17 cellular contexts compared by ENCODE assay signal in genomic region chr6:10406556-10406955, GRCh38. TPM values are rescaled to one million over a fixed set of nuclear protein-coding genes. Genes with fewer than 3 reads are reported as not detected.
DNase-seq lines count a peak whose midpoint lies in the region; ATAC-seq and TF ChIP-seq lines count a peak whose summit lies in the region.
"Had no signal": no experiment of that assay in that cellular context is flagged by ENCODE, and none has a peak within 500 bp of the region (broad histone marks: within the 10 kb centered on the region; RNA-seq: fewer than 3 reads in every experiment).

No MANE protein-coding gene starts in this region.

- no peak for ATAC-seq in GM18873 (IDR thresholded peaks at IDR 0.05; ENCODE audit: low FRiP score, unreplicated experiment)
- ATAC-seq in HG02885 (IDR thresholded peaks at IDR 0.05; ENCODE audit: poor library complexity, unreplicated experiment), result no peak
- ATAC-seq in CD8-positive, alpha-beta T cell, result no peak
- ATAC-seq: right lobe of liver; stimulated activated memory B cell treated with anti-CD40 and anti-IgM and Interleukin-4, amounts not matched to agents 10 μg/mL and 1 μg/mL and 100 μg/mL, for 72 hours had no signal

- no peak overlapping the region for H3K27ac ChIP-seq in mesodermal cell (ENCODE audit: low read depth, low read length, severe bottlenecking)
- H3K27ac ChIP-seq in CD8-positive, alpha-beta T cell (ENCODE audit: low read depth, low read length), result no peak overlapping the region
- H3K27ac ChIP-seq: right lobe of liver, thyroid gland had no signal

- POLR2A ChIA-PET in CD8-positive, alpha-beta T cell (lab: Charles Lee), result no interaction called here

- H3K4me3 ChIP-seq in adipocyte (ENCODE audit: low read length) (no peak overlapping the region), mesodermal cell (ENCODE audit: extremely low read depth, insufficient read depth, low read length, poor library complexity, severe bottlenecking) (peak overlapping the region; percentile 12)
- H3K4me3 ChIP-seq in CD8-positive, alpha-beta T cell (ENCODE audit: low read depth, low read length), result no peak overlapping the region
- H3K4me3 ChIP-seq: right lobe of liver, thyroid gland had no signal

- peaks cover 57% of the 10 kb centered on the region for H3K27me3 ChIP-seq in adipocyte (replicated peaks; ENCODE audit: control insufficient read depth, insufficient read depth, low read length)
- H3K27me3 ChIP-seq in CD8-positive, alpha-beta T cell (ENCODE audit: insufficient read depth, low read length), result peaks cover 25% of the 10 kb centered on the region

- peak overlapping the region; percentile 99 for H3K4me3 Mint-ChIP-seq in HFFc6
- no peak overlapping the region for H3K4me3 Mint-ChIP-seq in CD8-positive, alpha-beta T cell
- H3K4me3 Mint-ChIP-seq: stimulated activated memory B cell treated with anti-CD40 and anti-IgM and Interleukin-4, amounts not matched to agents 10 μg/mL and 1 μg/mL and 100 μg/mL, for 72 hours had no signal

- H3K9ac ChIP-seq in adipocyte (ENCODE audit: low read length), result no peak overlapping the region

- H3K9me3 ChIP-seq in adipocyte (ENCODE audit: control insufficient read depth, low read length), result peaks cover 3% of the 10 kb centered on the region
- H3K9me3 ChIP-seq in mesodermal cell (ENCODE audit: control insufficient read depth, low read length), result no peaks in the 10 kb centered on the region
- peaks cover 7% of the 10 kb centered on the region for H3K9me3 ChIP-seq in CD8-positive, alpha-beta T cell (ENCODE audit: low read length)
- H3K9me3 ChIP-seq: right lobe of liver, thyroid gland had no signal

- peaks cover 63% of the 10 kb centered on the region for H3K4me1 Mint-ChIP-seq in HFFc6 (ENCODE audit: low read depth)
- peaks cover 28% of the 10 kb centered on the region for H3K4me1 Mint-ChIP-seq in CD8-positive, alpha-beta T cell (ENCODE audit: low read depth)

- DNase-seq in Caki2 (ENCODE audit: low read depth) (peak; percentile 46), HFFc6 (peak; percentile 53), adipocyte (ENCODE audit: low read depth) (peak; percentile 51), NCI-H2107 treated with DMSO at 0.1 percent for 48 hours (lab: John Stamatoyannopoulos, UW; ENCODE audit: unreplicated experiment) (no peak)
- DNase-seq in CD8-positive, alpha-beta T cell, result no peak
- DNase-seq: activated CD4-positive, alpha-beta T cell treated with anti-CD3 and anti-CD28 coated beads for 48 hours; CD4-positive, alpha-beta memory T cell; dermis blood vessel endothelial cell; NCI-H1417; NK-92 treated with Interleukin-12 subunit alpha and Interleukin-12 subunit beta, amount 100 ng/mL, for 24 hours; occipital lobe; right lobe of liver; thyroid gland had no signal

- peak overlapping the region; percentile 99 for H3K27ac Mint-ChIP-seq in HFFc6
- no peak overlapping the region for H3K27ac Mint-ChIP-seq in CD8-positive, alpha-beta T cell
- H3K27ac Mint-ChIP-seq: stimulated activated memory B cell treated with anti-CD40 and anti-IgM and Interleukin-4, amounts not matched to agents 10 μg/mL and 1 μg/mL and 100 μg/mL, for 72 hours had no signal

- peaks cover 91% of the 10 kb centered on the region for H3K36me3 Mint-ChIP-seq in HFFc6 (ENCODE audit: low read depth)
- peaks cover 3% of the 10 kb centered on the region for H3K36me3 Mint-ChIP-seq in CD8-positive, alpha-beta T cell

- H3K36me3 ChIP-seq in adipocyte (ENCODE audit: control insufficient read depth, insufficient read depth, low read length, severe bottlenecking) (no peaks in the 10 kb centered on the region), mesodermal cell (ENCODE audit: control insufficient read depth, insufficient read depth, low read length) (peaks cover 6% of the 10 kb centered on the region)
- H3K36me3 ChIP-seq in CD8-positive, alpha-beta T cell (ENCODE audit: insufficient read depth, low read length), result no peaks in the 10 kb centered on the region
- H3K36me3 ChIP-seq: right lobe of liver, thyroid gland had no signal

- no CpG with 5 or more reads among the region's 1 CpG for WGBS in mesodermal cell (ENCODE audit: insufficient coverage in 2 of 2), 2 experiments

- TF ChIP-seq CTCF in HFFc6 (IDR thresholded peaks at IDR 0.05), result no peak
- TF ChIP-seq CTCF in CD8-positive, alpha-beta T cell (IDR thresholded peaks at IDR 0.05), result no peak

- in situ Hi-C loops in Caki2 (cut with HindIII; ENCODE audit: low pct_unique_long_range_greater_than_20kb, low sequenced_read_pairs), result no loop called here

- H3K4me1 ChIP-seq in adipocyte (ENCODE audit: control insufficient read depth, insufficient read depth, low read length) (peaks cover 14% of the 10 kb centered on the region), mesodermal cell (ENCODE audit: control insufficient read depth, insufficient read depth, low read length, poor library complexity, severe bottlenecking) (peaks cover 34% of the 10 kb centered on the region)
- H3K4me1 ChIP-seq in CD8-positive, alpha-beta T cell (ENCODE audit: insufficient read depth, low read length), result peaks cover 20% of the 10 kb centered on the region

- CTCF ChIA-PET in CD8-positive, alpha-beta T cell (lab: Charles Lee), result no interaction called here

- intact Hi-C loops in CD8-positive, alpha-beta T cell (cut with DNase I, micrococcal nuclease), result loop anchor here (10.0 kb wide), 2 partner anchors 1128 to 1972 kb away; partner anchors contain the start of genes SLC35B3 (in 1 of the 2) and TMEM170B (in 1 of the 2)

- H3K27me3 Mint-ChIP-seq in HFFc6 (ENCODE audit: insufficient read depth), result peaks cover 10% of the 10 kb centered on the region
- peaks cover 46% of the 10 kb centered on the region for H3K27me3 Mint-ChIP-seq in CD8-positive, alpha-beta T cell (ENCODE audit: low read depth)

- H3K9me3 Mint-ChIP-seq in HFFc6, result peaks cover 10% of the 10 kb centered on the region
- peaks cover 53% of the 10 kb centered on the region for H3K9me3 Mint-ChIP-seq in CD8-positive, alpha-beta T cell

RNA-seq across cellular contexts. Expression of gene TFAP2A, which starts 8.3 kb away (rescaled TPM):
- total RNA-seq in Caki2 (2014; rRNA removed; shearing (Covaris generic); ENCODE audit: low replicate concordance), result 2.1 and 4.2 TPM in 2 replicates
- 10 to 100 TPM; 64.1 to 89.0 (median 83.8) TPM for total RNA-seq in HFFc6 (2021; fragmentation: NEBNext Ultra II Directional; extraction: Animal tissue kit (Norgen Biotek cat#: 25700))
- 22.4 TPM for polyA plus RNA-seq in mesodermal cell (2013, experiment 1 of 2)
- 17.4 TPM for polyA plus RNA-seq in mesodermal cell (2013, experiment 2 of 2)
- total RNA-seq in CD8-positive, alpha-beta T cell, result under 1 TPM in 1 of 2 experiments, not detected in 1; 0.24 TPM
- total RNA-seq: CD4-positive, alpha-beta memory T cell; occipital lobe had no signal
- polyA plus RNA-seq: CD4-positive, alpha-beta memory T cell had no signal

Comparison
In these comparisons a context has a peak if more than half of its experiments do, and no peak if none do; other contexts are left out.
1. DNase-seq: peak in Caki2 (single experiment), HFFc6 (single experiment) and adipocyte (single experiment); none in CD8-positive, alpha-beta T cell (0 of 7) and NCI-H2107 treated with DMSO at 0.1 percent for 48 hours (single experiment).
2. RNA of gene TFAP2A, which starts 8.3 kb away (total RNA-seq): 64.1 to 89.0 TPM in HFFc6; 2.1 to 4.2 TPM in Caki2 and 0.24 TPM in CD8-positive, alpha-beta T cell; every median in the first group is over 10 times any median in the second.